8 cellular contexts compared by ENCODE assay signal in genomic region chr13:48500652-48501197, GRCh38. TPM values are rescaled to one million over a fixed set of nuclear protein-coding genes. Genes with fewer than 3 reads are reported as not detected.
DNase-seq lines count a peak whose midpoint lies in the region; ATAC-seq, FAIRE-seq and TF ChIP-seq lines count a peak whose summit lies in the region.

No MANE protein-coding gene starts in this region.

- H3K4me1 Mint-ChIP-seq in T-cell: peaks cover 51 to 80% (median 73%) of the 10 kb centered on the region in 3 donors

- CTCF ChIA-PET in T-cell (lab: Charles Lee): no interaction called here

- DNase-seq in GM12892 (ENCODE audit: insufficient read length): no peak
- DNase-seq in T-cell: no peak
- DNase-seq in left ventricle myocardium superior: no peak
- DNase-seq in activated CD8-positive, alpha-beta memory T cell treated with anti-CD3 and anti-CD28 coated beads for 24 hours: no peak
- no peak for DNase-seq in NCI-H748 (lab: John Stamatoyannopoulos, UW; ENCODE audit: unreplicated experiment)

- TF ChIP-seq POLR2A in GM12892 (IDR thresholded peaks at IDR 0.05; ENCODE audit: low read depth, low read length): no peak

- intact Hi-C loops in left ventricle myocardium superior (cut with micrococcal nuclease): no loop called here

- FAIRE-seq in GM12892 (lab: Jason Lieb, UNC): peak; percentile 70

- peaks cover 11% of the 10 kb centered on the region for H3K36me3 Mint-ChIP-seq in T-cell

- H3K27ac Mint-ChIP-seq in T-cell: peak overlapping the region; percentile 30 to 53

- POLR2A ChIA-PET in T-cell (lab: Charles Lee): no interaction called here

- H3K4me3 Mint-ChIP-seq in T-cell: no peak overlapping the region

- ATAC-seq in HG02884 (IDR thresholded peaks at IDR 0.05; ENCODE audit: unreplicated experiment) (peak; percentile 36), T-cell (replicated peaks in 1 of 4) (peak in 3 of 4 experiments; percentile 11 to 19 (median 17)), left ventricle myocardium superior (peak; percentile 68), HG02588 (IDR thresholded peaks at IDR 0.05; ENCODE audit: unreplicated experiment) (no peak), HG03108 (IDR thresholded peaks at IDR 0.05; ENCODE audit: unreplicated experiment) (no peak)

- H3K9me3 Mint-ChIP-seq in T-cell: no peaks in the 10 kb centered on the region

- no peaks in the 10 kb centered on the region for H3K27me3 Mint-ChIP-seq in T-cell

RNA-seq across cellular contexts. Expression of gene RCBTB2, which starts 32.2 kb away (rescaled TPM):
- 11.4 TPM for polyA plus RNA-seq in GM12892 (2012; ENCODE audit: missing spikeins)
- total RNA-seq in T-cell: 10 to 100 TPM; 10.4 to 19.7 (median 16.2) TPM
- total RNA-seq in left ventricle myocardium superior: 13.5 TPM

Comparison
In these comparisons a context has a peak if more than half of its experiments do, and no peak if none do; other contexts are left out.
1. ATAC-seq: peak in HG02884 (single experiment), T-cell (3 of 4) and left ventricle myocardium superior (single experiment); none in HG02588 (single experiment) and HG03108 (single experiment).